ENCODE assay signal across 22 cellular contexts in the genomic region with DNA sequence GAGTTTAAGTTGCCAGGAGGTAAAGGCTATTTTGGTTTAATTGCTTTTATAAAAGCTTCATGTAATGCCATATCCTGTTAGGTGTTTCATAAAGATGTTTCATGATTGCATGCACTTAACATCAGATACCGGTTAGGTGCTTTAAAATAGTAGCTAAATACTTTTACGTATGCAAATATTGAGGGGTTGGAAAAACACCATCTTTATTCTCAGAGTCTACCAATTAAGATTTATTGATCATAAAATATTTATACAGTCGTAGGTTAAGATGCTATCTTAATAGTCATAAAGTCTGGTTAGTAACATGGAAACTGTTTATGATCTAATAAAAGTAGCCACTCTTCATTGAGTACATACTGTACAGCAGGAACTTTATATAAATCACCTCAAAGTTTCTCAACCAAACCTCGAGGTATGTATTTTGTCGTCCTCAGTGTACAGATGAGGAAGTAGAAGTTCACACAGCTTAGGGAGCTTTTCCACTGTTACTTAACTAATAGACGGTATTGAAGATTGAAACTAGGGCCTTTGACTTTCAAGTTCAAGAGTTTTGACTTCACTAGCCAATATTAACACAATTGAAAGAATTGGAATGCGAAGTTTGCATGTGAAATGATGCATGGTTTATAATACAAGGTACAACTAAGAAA.
A peak's percentile ranks its signal among the peaks of the same experiment; 100 is the strongest.
DNase-seq lines count a peak whose midpoint lies in the region; ATAC-seq and TF ChIP-seq lines count a peak whose summit lies in the region.
"Had no signal": no experiment of that assay in that cellular context is flagged by ENCODE, and none has a peak within 500 bp of the region (broad histone marks: within the 10 kb centered on the region; RNA-seq: fewer than 3 reads in every experiment).

No MANE protein-coding gene starts in this region.

- H3K27me3 ChIP-seq in psoas muscle (ENCODE audit: insufficient read depth in 3 of 3, low read length in 2 of 3): no peaks in the 10 kb centered on the region

- no peak for TF ChIP-seq CTCF in psoas muscle (IDR thresholded peaks at IDR 0.05)

- no peaks in the 10 kb centered on the region for H3K27me3 Mint-ChIP-seq in stimulated activated naive CD8-positive, alpha-beta T cell treated with anti-CD3 and anti-CD28 coated beads, Interleukin-15, amount 100 ng/mL, for 72 hours
- no peaks in the 10 kb centered on the region for H3K27me3 Mint-ChIP-seq in activated naive CD8-positive, alpha-beta T cell

- ATAC-seq in stimulated activated naive CD8-positive, alpha-beta T cell treated with anti-CD3 and anti-CD28 coated beads, Interleukin-15, Interleukin-2, amounts not matched to agents 100 U/mL and 50 U/mL, for 24 hours: peak; percentile 40
- ATAC-seq in stimulated activated naive CD8-positive, alpha-beta T cell treated with anti-CD3 and anti-CD28 coated beads, Interleukin-15, amount 100 ng/mL, for 72 hours: no peak
- no peak for ATAC-seq in psoas muscle
- ATAC-seq: GM23338, PC-3 had no signal

- H3K4me3 ChIP-seq in psoas muscle: no peak overlapping the region
- H3K4me3 ChIP-seq: GM23338 had no signal

- H3K36me3 Mint-ChIP-seq in activated naive CD8-positive, alpha-beta T cell: peaks cover 14% of the 10 kb centered on the region

- H3K4me1 ChIP-seq in psoas muscle: no peaks in the 10 kb centered on the region

- H3K9me3 Mint-ChIP-seq in stimulated activated naive CD8-positive, alpha-beta T cell treated with anti-CD3 and anti-CD28 coated beads, Interleukin-15, amount 100 ng/mL, for 72 hours: peaks cover under 1 to 8% of the 10 kb centered on the region in 2 donors
- no peaks in the 10 kb centered on the region for H3K9me3 Mint-ChIP-seq in activated naive CD8-positive, alpha-beta T cell (ENCODE audit: low read depth)
- H3K9me3 Mint-ChIP-seq: GM23338 had no signal

- H3K27ac Mint-ChIP-seq in stimulated activated naive CD8-positive, alpha-beta T cell treated with anti-CD3 and anti-CD28 coated beads, Interleukin-15, amount 100 ng/mL, for 72 hours: no peak overlapping the region
- H3K27ac Mint-ChIP-seq in activated naive CD8-positive, alpha-beta T cell: peak overlapping the region; percentile 92
- H3K27ac Mint-ChIP-seq: GM23338 had no signal

- 59 to 64% (median 63%) methylated on average over 7 of the region's 7 CpGs for WGBS in psoas muscle, 3 donors

- DNase-seq in NCI-H526 treated with DMSO at 0.1 percent for 48 hours (lab: John Stamatoyannopoulos, UW) (peak; percentile 1), NCI-H526 (lab: John Stamatoyannopoulos, UW) (no peak), pons (ENCODE audit: low spot score) (no peak), psoas muscle (no peak), NOMO-1 treated with dmso at 0.1 percent for 144 hours (lab: John Stamatoyannopoulos, UW; ENCODE audit: unreplicated experiment) (no peak)
- no peak for DNase-seq in stimulated activated naive CD8-positive, alpha-beta T cell treated with anti-CD3 and anti-CD28 coated beads, Interleukin-15, Interleukin-2, amounts not matched to agents 100 U/mL and 50 U/mL, for 24 hours
- DNase-seq in stimulated activated naive CD8-positive, alpha-beta T cell treated with anti-CD3 and anti-CD28 coated beads, Interleukin-15, amount 100 ng/mL, for 72 hours: no peak
- DNase-seq: AML-193, C1 segment of cervical spinal cord, DMS53, GDM1, HCEC 1CT, KBM-7, NCI-H1092 treated with DMSO at 0.1 percent for 48 hours, NCI-H1436 treated with DMSO at 0.1 percent for 48 hours, NCI-H1930, NCI-H226, NCI-H510A treated with DMSO at 0.1 percent for 48 hours, PC-3, SHP77 had no signal

- intact Hi-C loops in psoas muscle (cut with DNase I): no loop called here

- H3K36me3 ChIP-seq in psoas muscle (ENCODE audit: insufficient read depth in 1 of 2, low read depth in 1 of 2): no peaks in the 10 kb centered on the region

- H3K27ac ChIP-seq in psoas muscle: no peak overlapping the region

- no peak overlapping the region for H3K4me3 Mint-ChIP-seq in stimulated activated naive CD8-positive, alpha-beta T cell treated with anti-CD3 and anti-CD28 coated beads, Interleukin-15, amount 100 ng/mL, for 72 hours
- peak overlapping the region; percentile 67 for H3K4me3 Mint-ChIP-seq in activated naive CD8-positive, alpha-beta T cell
- H3K4me3 Mint-ChIP-seq: GM23338 had no signal

- no peaks in the 10 kb centered on the region for H3K9me3 ChIP-seq in psoas muscle

- peaks cover 7% of the 10 kb centered on the region for H3K4me1 Mint-ChIP-seq in stimulated activated naive CD8-positive, alpha-beta T cell treated with anti-CD3 and anti-CD28 coated beads, Interleukin-15, amount 100 ng/mL, for 72 hours
- peaks cover 30% of the 10 kb centered on the region for H3K4me1 Mint-ChIP-seq in activated naive CD8-positive, alpha-beta T cell (ENCODE audit: low read depth)
- H3K4me1 Mint-ChIP-seq: GM23338 had no signal
